ENCODE assay signal across 12 cellular contexts in the genomic region with DNA sequence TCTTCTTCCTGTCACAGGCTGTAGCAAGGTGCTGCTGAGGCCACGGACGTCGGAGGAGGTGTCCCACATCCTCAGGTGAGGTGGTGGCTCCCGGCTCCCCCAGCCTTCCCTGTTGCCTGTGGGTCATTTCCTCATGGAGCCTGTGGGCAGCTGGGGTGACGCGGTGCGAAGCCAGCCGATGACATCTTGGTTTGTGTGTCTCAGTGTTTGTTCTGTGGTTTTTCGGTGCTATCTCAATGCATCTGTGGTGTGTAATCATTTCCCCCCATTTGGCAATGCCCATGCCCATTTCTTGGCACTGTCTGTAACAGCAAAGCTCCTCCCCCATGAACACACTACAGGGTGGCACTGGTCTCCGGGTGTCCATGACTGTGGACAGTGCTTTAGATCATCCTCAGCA. TPM values are rescaled to one million over a fixed set of nuclear protein-coding genes. Genes with fewer than 3 reads are reported as not detected.
DNase-seq lines count a peak whose midpoint lies in the region; ATAC-seq and TF ChIP-seq lines count a peak whose summit lies in the region.
"Had no signal": no experiment of that assay in that cellular context is flagged by ENCODE, and none has a peak within 500 bp of the region (broad histone marks: within the 10 kb centered on the region; RNA-seq: fewer than 3 reads in every experiment).

No MANE protein-coding gene starts in this region.

- peaks cover 37% of the 10 kb centered on the region for H3K4me1 Mint-ChIP-seq in activated CD4-positive, alpha-beta T cell treated with anti-CD3 and anti-CD28 coated beads for 36 hours
- peaks cover 37% of the 10 kb centered on the region for H3K4me1 Mint-ChIP-seq in activated naive CD8-positive, alpha-beta T cell (ENCODE audit: low read depth)
- H3K4me1 Mint-ChIP-seq in CD14-positive monocyte, result peaks cover 16% of the 10 kb centered on the region

- ATAC-seq in activated CD4-positive, alpha-beta T cell treated with anti-CD3 and anti-CD28 coated beads for 36 hours, result peak; percentile 63
- ATAC-seq in RWPE2 (ENCODE audit: low read depth) (peak; percentile 57), GM19467 (IDR thresholded peaks at IDR 0.05; ENCODE audit: unreplicated experiment) (no peak), GM21381 (IDR thresholded peaks at IDR 0.05; ENCODE audit: unreplicated experiment) (no peak)

- peak overlapping the region; percentile 51 for H3K27ac Mint-ChIP-seq in activated CD4-positive, alpha-beta T cell treated with anti-CD3 and anti-CD28 coated beads for 36 hours
- peak overlapping the region; percentile 25 for H3K27ac Mint-ChIP-seq in activated naive CD8-positive, alpha-beta T cell
- H3K27ac Mint-ChIP-seq in CD14-positive monocyte, result peak overlapping the region in 3 of 7 donors; percentile 55 to 89 (median 56)

- no peak overlapping the region for H3K4me3 Mint-ChIP-seq in activated CD4-positive, alpha-beta T cell treated with anti-CD3 and anti-CD28 coated beads for 36 hours
- H3K4me3 Mint-ChIP-seq in activated naive CD8-positive, alpha-beta T cell, result peak overlapping the region; percentile 49
- no peak overlapping the region for H3K4me3 Mint-ChIP-seq in CD14-positive monocyte

- H3K9me3 ChIP-seq in RWPE2 (ENCODE audit: severe bottlenecking) (no peaks in the 10 kb centered on the region), skeletal muscle satellite cell (replicated peaks; ENCODE audit: low read length) (no peaks in the 10 kb centered on the region)
- H3K9me3 ChIP-seq: prostate gland, SK-N-SH had no signal

- H3K4me3 ChIP-seq in RWPE2 (ENCODE audit: severe bottlenecking), result no peak overlapping the region
- no peak overlapping the region for H3K4me3 ChIP-seq in skeletal muscle satellite cell (ENCODE audit: low read length)
- H3K4me3 ChIP-seq: prostate gland had no signal

- H3K4me1 ChIP-seq in RWPE2 (ENCODE audit: insufficient read depth, poor library complexity, severe bottlenecking) (peaks cover 12% of the 10 kb centered on the region), skeletal muscle satellite cell (ENCODE audit: control insufficient read depth, insufficient read depth, low read length) (peaks cover 19% of the 10 kb centered on the region)
- H3K4me1 ChIP-seq: prostate gland had no signal

- CTCF ChIA-PET in activated CD4-positive, alpha-beta T cell treated with anti-CD3 and anti-CD28 coated beads for 36 hours (lab: Charles Lee), result interaction anchor here (0.8 kb wide), 1 partner anchor 45 kb away, joined by 4 read pairs; no protein-coding TSS in a partner anchor

- H3K36me3 Mint-ChIP-seq in activated CD4-positive, alpha-beta T cell treated with anti-CD3 and anti-CD28 coated beads for 36 hours (ENCODE audit: low read depth), result peaks cover 18% of the 10 kb centered on the region
- H3K36me3 Mint-ChIP-seq in activated naive CD8-positive, alpha-beta T cell, result peaks cover 11% of the 10 kb centered on the region
- H3K36me3 Mint-ChIP-seq in CD14-positive monocyte, result peaks cover 36 to 45% of the 10 kb centered on the region in 2 donors

- TF ChIP-seq CTCF in RWPE2 (IDR thresholded peaks at IDR 0.05; ENCODE audit: poor library complexity, severe bottlenecking), result no peak
- no peak for TF ChIP-seq CTCF in CD14-positive monocyte (IDR thresholded peaks at IDR 0.05)

- no peak overlapping the region for H3K27ac ChIP-seq in RWPE2 (ENCODE audit: poor library complexity, severe bottlenecking)
- H3K27ac ChIP-seq: prostate gland had no signal

- intact Hi-C loops in activated CD4-positive, alpha-beta T cell treated with anti-CD3 and anti-CD28 coated beads for 36 hours (cut with DNase I, micrococcal nuclease), result no loop called here
- intact Hi-C loops in CD14-positive monocyte (cut with micrococcal nuclease), result no loop called here

- H3K36me3 ChIP-seq in RWPE2 (ENCODE audit: low read depth) (peaks cover 15% of the 10 kb centered on the region), skeletal muscle satellite cell (ENCODE audit: insufficient read depth, low read length) (peaks cover 25% of the 10 kb centered on the region)

- H3K27me3 ChIP-seq in RWPE2 (ENCODE audit: insufficient read depth, poor library complexity, severe bottlenecking), result no peaks in the 10 kb centered on the region
- H3K27me3 ChIP-seq in skeletal muscle satellite cell (ENCODE audit: control insufficient read depth, insufficient read depth, low read length), result no peaks in the 10 kb centered on the region

- peak; percentile 54 for DNase-seq in activated CD4-positive, alpha-beta T cell treated with anti-CD3 and anti-CD28 coated beads for 36 hours
- DNase-seq in activated CD4-positive, alpha-beta T cell treated with anti-CD3 and anti-CD28 coated beads for 1 hour, result no peak
- DNase-seq in RWPE2 (ENCODE audit: low spot score), result no peak
- no peak for DNase-seq in CD14-positive monocyte (ENCODE audit: low spot score)
- DNase-seq: NCI-H187 treated with DMSO at 0.1 percent for 48 hours, SK-N-SH had no signal

- H3K27me3 Mint-ChIP-seq in activated CD4-positive, alpha-beta T cell treated with anti-CD3 and anti-CD28 coated beads for 36 hours, result no peaks in the 10 kb centered on the region
- no peaks in the 10 kb centered on the region for H3K27me3 Mint-ChIP-seq in activated naive CD8-positive, alpha-beta T cell
- peaks cover 0 to 2% (median 2%) of the 10 kb centered on the region in 3 donors for H3K27me3 Mint-ChIP-seq in CD14-positive monocyte (ENCODE audit: low read depth in 3 of 3)

- no peak overlapping the region for H3K9ac ChIP-seq in skeletal muscle satellite cell (ENCODE audit: low read depth, low read length)
- H3K9ac ChIP-seq: SK-N-SH had no signal

- POLR2A ChIA-PET in activated CD4-positive, alpha-beta T cell treated with anti-CD3 and anti-CD28 coated beads for 36 hours (lab: Charles Lee), result interaction anchor here (0.6 to 0.8 kb wide), 2 partner anchors 103 to 115 kb away, joined by 3 to 5 read pairs; no protein-coding TSS in a partner anchor

- H3K9me3 Mint-ChIP-seq in activated CD4-positive, alpha-beta T cell treated with anti-CD3 and anti-CD28 coated beads for 36 hours (ENCODE audit: low read depth), result no peaks in the 10 kb centered on the region
- no peaks in the 10 kb centered on the region for H3K9me3 Mint-ChIP-seq in activated naive CD8-positive, alpha-beta T cell (ENCODE audit: low read depth)
- H3K9me3 Mint-ChIP-seq in CD14-positive monocyte, result peaks cover 0 to 4% (median 0%) of the 10 kb centered on the region in 7 donors

- H3K4me2 ChIP-seq in skeletal muscle satellite cell (ENCODE audit: low read length), result peak overlapping the region; percentile 16
- H3K4me2 ChIP-seq: SK-N-SH had no signal

RNA-seq across cellular contexts. Expression of gene D2HGDH, which starts 6.6 kb away (rescaled TPM):
- 10 to 100 TPM; 18.2 to 34.1 TPM for total RNA-seq in activated CD4-positive, alpha-beta T cell treated with anti-CD3 and anti-CD28 coated beads for 36 hours
- total RNA-seq in skeletal muscle satellite cell (2012; rRNA removed), result 13.1 and 15.7 TPM in 2 replicates
- 1 to 10 TPM; 1.0 to 1.1 TPM for polyA plus RNA-seq in CD14-positive monocyte

RNA-seq across cellular contexts. Expression of gene GAL3ST2, which starts 35.6 kb away (rescaled TPM):
- 1 to 10 TPM in 1 of 2 experiments, under 1 TPM in 1; 0.94 to 1.0 TPM for total RNA-seq in activated CD4-positive, alpha-beta T cell treated with anti-CD3 and anti-CD28 coated beads for 36 hours
- total RNA-seq in skeletal muscle satellite cell (2012; rRNA removed), result not detected in 2 replicates
- not detected for polyA plus RNA-seq in CD14-positive monocyte
- total RNA-seq: kidney epithelial cell had no signal

RNA-seq across cellular contexts. Expression of gene ING5, which starts 39.2 kb away (rescaled TPM):
- 10 to 100 TPM; 38.4 to 39.7 TPM for total RNA-seq in activated CD4-positive, alpha-beta T cell treated with anti-CD3 and anti-CD28 coated beads for 36 hours
- total RNA-seq in skeletal muscle satellite cell (2012; rRNA removed), result 12.7 and 29.4 TPM in 2 replicates
- 1 to 10 TPM; 6.5 to 6.6 TPM for polyA plus RNA-seq in CD14-positive monocyte

RNA-seq across cellular contexts. Expression of gene DTYMK, which starts 54.4 kb away (rescaled TPM):
- total RNA-seq in activated CD4-positive, alpha-beta T cell treated with anti-CD3 and anti-CD28 coated beads for 36 hours, result 10 to 100 TPM; 79.8 to 93.1 TPM
- total RNA-seq in skeletal muscle satellite cell (2012; rRNA removed), result 33.5 and 38.9 TPM in 2 replicates
- polyA plus RNA-seq in CD14-positive monocyte, result 10 to 100 TPM; 18.7 to 23.5 TPM

Comparison
In these comparisons a context has a peak if more than half of its experiments do, and no peak if none do; other contexts are left out.
1. ATAC-seq: peak in activated CD4-positive, alpha-beta T cell treated with anti-CD3 and anti-CD28 coated beads for 36 hours (single experiment) and RWPE2 (single experiment); none in GM19467 (single experiment) and GM21381 (single experiment).